In genomic region chr15:36491912-36492311, GRCh38 we compare ENCODE assay signal across 7 cellular contexts.
"Had no signal": no experiment of that assay in that cellular context is flagged by ENCODE, and none has a peak within 500 bp of the region (broad histone marks: within the 10 kb centered on the region; RNA-seq: fewer than 3 reads in every experiment).

No MANE protein-coding gene starts in this region.

- H3K4me1 Mint-ChIP-seq: GM23338, IgD-negative memory B cell had no signal

- FAIRE-seq: H1, HTR-8/SVneo had no signal

- H3K27ac Mint-ChIP-seq: GM23338, H9, IgD-negative memory B cell had no signal

- H3K9me3 Mint-ChIP-seq: GM23338, H9, IgD-negative memory B cell had no signal

- H3K4me2 ChIP-seq: GM23338 had no signal

- H2AFZ ChIP-seq: GM23338 had no signal

- ATAC-seq: GM23338 had no signal

- H3K4me3 ChIP-seq: GM23338 had no signal

- DNase-seq: H9, HCEC 1CT, KBM-7 had no signal

- H3K36me3 Mint-ChIP-seq: IgD-negative memory B cell had no signal

- H3K4me3 Mint-ChIP-seq: GM23338, H9, IgD-negative memory B cell had no signal
